ENCODE assay signal across 1 cellular context in genomic region chr17:5837055-5837491, GRCh38.
TF ChIP-seq lines count a peak whose summit lies in the region.

No MANE protein-coding gene starts in this region.

TF ChIP-seq in HepG2, 621 proteins besides CTCF, POLR2A, EP300 and RAD21 (continued from another document):
- 0 out of 2 replicates have a peak, but pooled peaks have one; percentile 21 for TF ChIP-seq ARID5B (CRISPR knock-in tag; IDR thresholded peaks at IDR 0.05)
- TF ChIP-seq, protein P1, sequence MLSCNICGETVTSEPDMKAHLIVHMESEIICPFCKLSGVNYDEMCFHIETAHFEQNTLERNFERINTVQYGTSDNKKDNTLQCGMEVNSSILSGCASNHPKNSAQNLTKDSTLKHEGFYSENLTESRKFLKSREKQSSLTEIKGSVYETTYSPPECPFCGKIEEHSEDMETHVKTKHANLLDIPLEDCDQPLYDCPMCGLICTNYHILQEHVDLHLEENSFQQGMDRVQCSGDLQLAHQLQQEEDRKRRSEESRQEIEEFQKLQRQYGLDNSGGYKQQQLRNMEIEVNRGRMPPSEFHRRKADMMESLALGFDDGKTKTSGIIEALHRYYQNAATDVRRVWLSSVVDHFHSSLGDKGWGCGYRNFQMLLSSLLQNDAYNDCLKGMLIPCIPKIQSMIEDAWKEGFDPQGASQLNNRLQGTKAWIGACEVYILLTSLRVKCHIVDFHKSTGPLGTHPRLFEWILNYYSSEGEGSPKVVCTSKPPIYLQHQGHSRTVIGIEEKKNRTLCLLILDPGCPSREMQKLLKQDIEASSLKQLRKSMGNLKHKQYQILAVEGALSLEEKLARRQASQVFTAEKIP (CRISPR knock-in tag; IDR thresholded peaks at IDR 0.05; ENCODE audit: borderline replicate concordance): no peak
- no peak for TF ChIP-seq ZBTB42 (CRISPR knock-in tag; IDR thresholded peaks at IDR 0.05)
- TF ChIP-seq MAFK (conservative IDR thresholded peaks at IDR 0.05 in 1 of 2, IDR thresholded peaks at IDR 0.05 in 1 of 2; ENCODE audit: low read length in 2 of 2): peak; percentile 67 to 78
- no peak for TF ChIP-seq ZFP1 (CRISPR knock-in tag; IDR thresholded peaks at IDR 0.05)
